ENCODE assay signal across 1 cellular context in genomic region chr5:55712023-55712859, GRCh38.
TF ChIP-seq lines count a peak whose summit lies in the region.

TSS of gene SLC38A9 (minus strand) at chr5:55712324. CDS start at chr5:55697958, 14,366 bp downstream.

TF ChIP-seq in HepG2, 621 proteins besides CTCF, POLR2A, EP300 and RAD21 (continued from another document and continues in another):
- TF ChIP-seq ZBTB40 (IDR thresholded peaks at IDR 0.05) = no peak
- TF ChIP-seq ZBTB40 (CRISPR knock-in tag; IDR thresholded peaks at IDR 0.05) = no peak; the same call in 1 of the 2 replicates
- TF ChIP-seq ZNF124 (CRISPR knock-in tag; IDR thresholded peaks at IDR 0.05) = no peak; the same call in 1 of the 2 replicates
- TF ChIP-seq ETV6 (CRISPR knock-in tag; conservative IDR thresholded peaks at IDR 0.05) = no peak
- TF ChIP-seq ZFP62 (CRISPR knock-in tag; IDR thresholded peaks at IDR 0.05) = 0 out of 2 replicates have a peak, but pooled peaks have one; percentile 52
- no peak for TF ChIP-seq RFXANK (CRISPR knock-in tag; IDR thresholded peaks at IDR 0.05)
- peak; percentile 51; the same call in 1 of the 2 replicates for TF ChIP-seq SPEN (CRISPR knock-in tag; IDR thresholded peaks at IDR 0.05; ENCODE audit: low read depth)
- no peak for TF ChIP-seq ZNF550 (CRISPR knock-in tag; IDR thresholded peaks at IDR 0.05; ENCODE audit: borderline replicate concordance)
- no peak for TF ChIP-seq ZFP90 (CRISPR knock-in tag; IDR thresholded peaks at IDR 0.05; ENCODE audit: borderline replicate concordance)
- TF ChIP-seq NFE2L2 (IDR thresholded peaks at IDR 0.05; ENCODE audit: low read length) = no peak
- no peak for TF ChIP-seq ZNF263 (CRISPR knock-in tag; IDR thresholded peaks at IDR 0.05)
- TF ChIP-seq HOXA9 (CRISPR knock-in tag; IDR thresholded peaks at IDR 0.05; ENCODE audit: borderline replicate concordance) = no peak
- TF ChIP-seq NR3C1 (CRISPR knock-in tag; IDR thresholded peaks at IDR 0.05) = no peak
- 0 out of 2 replicates have a peak, but pooled peaks have one; percentile 72 for TF ChIP-seq ZNF235 (CRISPR knock-in tag; IDR thresholded peaks at IDR 0.05; ENCODE audit: borderline replicate concordance)
- no peak for TF ChIP-seq ZNF225 (CRISPR knock-in tag; IDR thresholded peaks at IDR 0.05)
- no peak for TF ChIP-seq ZBTB33 (CRISPR knock-in tag; IDR thresholded peaks at IDR 0.05)
- no peak for TF ChIP-seq SKIL (CRISPR knock-in tag; IDR thresholded peaks at IDR 0.05; ENCODE audit: borderline replicate concordance)
- TF ChIP-seq ZUFSP (CRISPR knock-in tag; IDR thresholded peaks at IDR 0.05; ENCODE audit: borderline replicate concordance) = no peak
- TF ChIP-seq REXO4 (CRISPR knock-in tag; IDR thresholded peaks at IDR 0.05; ENCODE audit: borderline replicate concordance) = no peak
- no peak for TF ChIP-seq ARID3A (IDR thresholded peaks at IDR 0.05; ENCODE audit: low read depth, low read length)
- TF ChIP-seq ZNF503 (CRISPR knock-in tag; IDR thresholded peaks at IDR 0.05) = no peak
- TF ChIP-seq AKNA (CRISPR knock-in tag; IDR thresholded peaks at IDR 0.05; ENCODE audit: borderline replicate concordance) = no peak
- no peak; the same call in 1 of the 2 replicates for TF ChIP-seq ZNF430 (CRISPR knock-in tag; IDR thresholded peaks at IDR 0.05)
- TF ChIP-seq ZNF713 (CRISPR knock-in tag; IDR thresholded peaks at IDR 0.05) = no peak
- no peak for TF ChIP-seq ARHGAP35 (CRISPR knock-in tag; IDR thresholded peaks at IDR 0.05; ENCODE audit: borderline replicate concordance)
- TF ChIP-seq BCL3 (CRISPR knock-in tag; IDR thresholded peaks at IDR 0.05) = peak; percentile 51; the same call in 1 of the 2 replicates
- TF ChIP-seq HMG20A (CRISPR knock-in tag; IDR thresholded peaks at IDR 0.05; ENCODE audit: borderline replicate concordance) = no peak
- TF ChIP-seq FOXK2 (IDR thresholded peaks at IDR 0.05) = no peak
- TF ChIP-seq POGZ (CRISPR knock-in tag; IDR thresholded peaks at IDR 0.05) = peak; percentile 71
- no peak for TF ChIP-seq TOPORS (CRISPR knock-in tag; IDR thresholded peaks at IDR 0.05)
